Comparison of ENCODE assay signal across 8 cellular contexts in genomic region chr7:98400538-98401427, GRCh38. TPM values are rescaled to one million over a fixed set of nuclear protein-coding genes. Genes with fewer than 3 reads are reported as not detected.
DNase-seq lines count a peak whose midpoint lies in the region; ATAC-seq and TF ChIP-seq lines count a peak whose summit lies in the region.

Gene BAIAP2L1 (minus strand): TSS chr7:98401090. CDS start chr7:98400852, 238 bp downstream.

- BruUV-seq in OCI-LY7 (replicated peaks; lab: Mats Ljungman, UMichigan) = no TSS peak

- TF ChIP-seq CTCF in OCI-LY7 (conservative IDR thresholded peaks at IDR 0.05; ENCODE audit: low read length) (peak; percentile 47; the same call in 1 of the 2 replicates), fibroblast of pulmonary artery (IDR thresholded peaks at IDR 0.05; ENCODE audit: low read length, missing control alignments) (peak; percentile 43), testis (IDR thresholded peaks at IDR 0.05) (peak in 2 of 3 experiments; percentile 44 to 47)

- H2AFZ ChIP-seq in OCI-LY7 (ENCODE audit: low read length) = no peak within 1 kb of the TSS
- H2AFZ ChIP-seq in neuron (ENCODE audit: low read depth, low read length) = peak within 1 kb of the TSS; percentile 72

- H3K4me3 Mint-ChIP-seq in activated T-cell treated with anti-CD3 and anti-CD28 coated beads, Interleukin-2, amount 50 U/mL, for 72 hours = peak within 1 kb of the TSS; percentile 75 to 84

- H3K4me1 ChIP-seq in OCI-LY7 (ENCODE audit: insufficient read depth, low read length, poor library complexity, severe bottlenecking) (peaks cover 6% of the 10 kb centered on the region), neuron (ENCODE audit: insufficient read depth, low read length) (no peaks in the 10 kb centered on the region), testis (no peaks in the 10 kb centered on the region)

- peaks cover 0 to 1% of the 10 kb centered on the region in 2 donors for H3K36me3 Mint-ChIP-seq in activated T-cell treated with anti-CD3 and anti-CD28 coated beads, Interleukin-2, amount 50 U/mL, for 72 hours (ENCODE audit: insufficient read depth in 2 of 2)

- H3K27ac Mint-ChIP-seq in activated T-cell treated with anti-CD3 and anti-CD28 coated beads, Interleukin-2, amount 50 U/mL, for 72 hours = no peak within 1 kb of the TSS

- H3K4me1 Mint-ChIP-seq in activated T-cell treated with anti-CD3 and anti-CD28 coated beads, Interleukin-2, amount 50 U/mL, for 72 hours (ENCODE audit: low read depth) = peaks cover 6% of the 10 kb centered on the region

- ATAC-seq in GM21515 (IDR thresholded peaks at IDR 0.05; ENCODE audit: unreplicated experiment) = peak; percentile 85
- ATAC-seq in activated T-cell treated with anti-CD3 and anti-CD28 coated beads, Interleukin-2, amount 50 U/mL, for 72 hours (replicated peaks in 1 of 2) = peak; percentile 92 to 94

- no peaks in the 10 kb centered on the region for H3K9me3 Mint-ChIP-seq in activated T-cell treated with anti-CD3 and anti-CD28 coated beads, Interleukin-2, amount 50 U/mL, for 72 hours

- WGBS in testis, 2 donors = 1% methylated on average over 10 to 62 of the region's 82 CpGs

- H3K9me3 ChIP-seq in OCI-LY7 (ENCODE audit: low read length) = no peaks in the 10 kb centered on the region
- H3K9me3 ChIP-seq in neuron (ENCODE audit: low read length) = no peaks in the 10 kb centered on the region
- H3K9me3 ChIP-seq in testis = no peaks in the 10 kb centered on the region

- H3K79me2 ChIP-seq in OCI-LY7 (ENCODE audit: insufficient read depth, low read depth, low read length) = no peaks in the 10 kb centered on the region

- no peak within 1 kb of the TSS for H3K27ac ChIP-seq in OCI-LY7 (ENCODE audit: low read depth, low read length, poor library complexity, severe bottlenecking)
- peak within 1 kb of the TSS; percentile 18 to 74 for H3K27ac ChIP-seq in testis

- in situ Hi-C loops in Caki2 (cut with HindIII; ENCODE audit: low pct_unique_long_range_greater_than_20kb, low sequenced_read_pairs) = no loop called here

- no peaks in the 10 kb centered on the region for H3K9me2 ChIP-seq in OCI-LY7 (ENCODE audit: insufficient read depth, low read length)

- H3K4me2 ChIP-seq in OCI-LY7 (ENCODE audit: low read length) = peak within 1 kb of the TSS; percentile 16; the same call in 1 of the 2 replicates

- peak; percentile 85 for DNase-seq in Caki2 (ENCODE audit: low read depth)
- peak in 64 of 76 experiments; percentile 5 to 77 (median 48) for DNase-seq in HUDEP-2 (lab: John Stamatoyannopoulos, UW; ENCODE audit: unreplicated experiment in 76 of 76)
- DNase-seq in OCI-LY7 (ENCODE audit: low spot score) = peak; percentile 36
- DNase-seq in activated T-cell treated with anti-CD3 and anti-CD28 coated beads, Interleukin-2, amount 50 U/mL, for 72 hours = peak; percentile 91 to 96
- peak; percentile 62 for DNase-seq in fibroblast of pulmonary artery (ENCODE audit: low read depth)
- DNase-seq in testis = peak; percentile 93

- intact Hi-C loops in OCI-LY7 (cut with micrococcal nuclease; ENCODE audit: unreplicated experiment) = no loop called here
- intact Hi-C loops in testis (cut with DNase I; ENCODE audit: low total_unique reads) = no loop called here

- H3K27me3 Mint-ChIP-seq in activated T-cell treated with anti-CD3 and anti-CD28 coated beads, Interleukin-2, amount 50 U/mL, for 72 hours (ENCODE audit: low read depth) = peaks cover 18% of the 10 kb centered on the region

- peaks cover 24% of the 10 kb centered on the region for H3K27me3 ChIP-seq in neuron (ENCODE audit: insufficient read depth, low read length)
- H3K27me3 ChIP-seq in testis = no peaks in the 10 kb centered on the region

- no peaks in the 10 kb centered on the region for H3K36me3 ChIP-seq in OCI-LY7 (ENCODE audit: insufficient read depth, low read length)
- no peaks in the 10 kb centered on the region for H3K36me3 ChIP-seq in neuron (ENCODE audit: insufficient read depth, low read length)
- H3K36me3 ChIP-seq in testis (ENCODE audit: low read depth, missing control alignments) = no peaks in the 10 kb centered on the region

- CTCF ChIA-PET in OCI-LY7 (lab: Charles Lee; ENCODE audit: unreplicated experiment) = no interaction called here

- POLR2A ChIA-PET in OCI-LY7 (lab: Charles Lee) = interaction anchor here (0.6 to 0.7 kb wide), 2 partner anchors 12 to 22 kb away, joined by 3 read pairs; no protein-coding TSS in a partner anchor

- no peak for TF ChIP-seq POLR2A in testis (IDR thresholded peaks at IDR 0.05)

- H4K20me1 ChIP-seq in OCI-LY7 (ENCODE audit: insufficient read depth, low read length) = no peaks in the 10 kb centered on the region

- H3K4me3 ChIP-seq in OCI-LY7 (ENCODE audit: low read depth, low read length, poor library complexity, severe bottlenecking) (no peak within 1 kb of the TSS), fibroblast of pulmonary artery (replicated peaks; ENCODE audit: low read depth, low read length) (peak within 1 kb of the TSS; percentile 53), neuron (ENCODE audit: low read length) (peak within 1 kb of the TSS; percentile 39), testis (peak within 1 kb of the TSS; percentile 60 to 65)

RNA-seq across cellular contexts. Expression of gene BAIAP2L1, which starts in this region (rescaled TPM):
- 14.5 and 21.4 TPM in 2 replicates for total RNA-seq in Caki2 (2014; rRNA removed; shearing (Covaris generic); ENCODE audit: low replicate concordance)
- total RNA-seq in OCI-LY7 (2014; rRNA removed; shearing (Covaris generic)) = not detected in 2 replicates
- total RNA-seq in OCI-LY7 (2022) = not detected in 2 replicates
- 1 to 10 TPM; 5.1 to 9.6 TPM for total RNA-seq in activated T-cell treated with anti-CD3 and anti-CD28 coated beads, Interleukin-2, amount 50 U/mL, for 72 hours
- 10 to 100 TPM; 16.8 to 23.5 TPM for total RNA-seq in testis
- polyA plus RNA-seq in testis (ENCODE audit: insufficient read depth, low read depth, low replicate concordance) = 24.2 TPM

Comparison
In these comparisons a context has a peak if more than half of its experiments do, and no peak if none do; other contexts are left out.
1. RNA of gene BAIAP2L1 (total RNA-seq): 16.8 to 23.5 TPM in testis, 14.5 to 21.4 TPM in Caki2 and 5.1 to 9.6 TPM in activated T-cell treated with anti-CD3 and anti-CD28 coated beads, Interleukin-2, amount 50 U/mL, for 72 hours; not detected in OCI-LY7; every median in the first group is over 4 times any median in the second.
2. Peak in DNase-seq and H3K4me2 ChIP-seq in OCI-LY7; RNA of the gene not detected or under 1 TPM.
3. DNase-seq: peak in every context shown above with its lines; median percentile 94 in activated T-cell treated with anti-CD3 and anti-CD28 coated beads, Interleukin-2, amount 50 U/mL, for 72 hours; 93 in testis; 85 in Caki2; 62 in fibroblast of pulmonary artery; 48 in HUDEP-2; 36 in OCI-LY7.
4. Peak in every context shown above with its lines, with median percentiles within 50 percentile points of each other: CTCF ChIP-seq.